Comparison of ENCODE assay signal across 1 cellular context in the genomic region with DNA sequence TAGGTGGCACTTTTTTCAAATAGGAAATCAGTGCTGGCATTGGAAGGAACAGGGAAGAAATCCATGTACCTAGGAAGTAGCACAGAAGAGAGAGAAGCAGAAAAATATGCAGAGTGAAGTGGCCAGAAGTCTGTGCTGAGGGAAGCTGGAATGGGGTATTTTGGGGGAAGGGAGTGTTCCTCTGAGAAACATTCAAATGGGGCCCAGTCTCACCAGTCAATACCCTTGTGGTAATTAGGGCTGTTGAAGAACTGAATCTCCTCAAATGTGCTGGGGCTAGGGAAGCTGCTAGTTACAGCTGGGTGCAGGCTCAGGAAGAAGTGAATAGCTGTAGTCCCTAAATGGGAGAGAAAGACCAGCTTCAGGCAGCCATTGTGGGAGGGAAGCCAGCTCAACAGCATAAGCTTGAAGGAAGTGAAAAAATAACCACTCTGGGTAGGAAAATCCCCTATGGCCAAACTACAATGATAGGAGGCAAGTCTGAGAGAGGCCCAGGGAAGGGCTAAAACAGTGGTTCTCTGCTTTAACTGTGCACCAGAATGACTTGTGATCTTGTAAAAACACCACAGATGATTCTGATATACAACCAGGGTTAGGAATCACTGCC.
TF ChIP-seq lines count a peak whose summit lies in the region.

No MANE protein-coding gene starts in this region.

TF ChIP-seq in GM12878, 131 proteins besides CTCF, POLR2A, EP300 and RAD21 (continues in another document):
- TF ChIP-seq NBN (IDR thresholded peaks at IDR 0.05) (0 out of 2 replicates have a peak, but pooled peaks have one; percentile 77), FOXM1 (IDR thresholded peaks at IDR 0.05; ENCODE audit: low read depth, low read length) (0 out of 2 replicates have a peak, but pooled peaks have one; percentile 14), EGR1 (IDR thresholded peaks at IDR 0.05; ENCODE audit: borderline replicate concordance in 1 of 2, low read depth in 2 of 2, low read length in 2 of 2) (no peak), CHD2 (IDR thresholded peaks at IDR 0.05; ENCODE audit: borderline replicate concordance, low read depth, low read length) (0 out of 2 replicates have a peak, but pooled peaks have one; percentile 51), IKZF2 (IDR thresholded peaks at IDR 0.05) (peak; percentile 57 to 68; a peak in 3 of 4 replicates), SP1 (IDR thresholded peaks at IDR 0.05; ENCODE audit: low read depth, low read length) (no peak), SUPT20H (IDR thresholded peaks at IDR 0.05; ENCODE audit: borderline replicate concordance, control insufficient read depth, low read depth, low read length) (no peak), MTA3 (IDR thresholded peaks at IDR 0.05; ENCODE audit: borderline replicate concordance, low read length) (no peak), EZH2 (IDR thresholded peaks at IDR 0.05; ENCODE audit: borderline replicate concordance, control insufficient read depth, low read depth, low read length) (no peak), TCF7 (IDR thresholded peaks at IDR 0.05; ENCODE audit: borderline replicate concordance) (no peak), GATAD2B (conservative IDR thresholded peaks at IDR 0.05; ENCODE audit: low read depth) (0 out of 2 replicates have a peak, but pooled peaks have one; percentile 27), WRNIP1 (IDR thresholded peaks at IDR 0.05; ENCODE audit: borderline replicate concordance, low read depth, low read length) (no peak), POLR2AphosphoS5 (IDR thresholded peaks at IDR 0.05; ENCODE audit: low read length) (peak; percentile 56), ZZZ3 (IDR thresholded peaks at IDR 0.05; ENCODE audit: control insufficient read depth, insufficient read length, low read depth) (no peak), TAF1 (IDR thresholded peaks at IDR 0.05; ENCODE audit: borderline replicate concordance, low read depth, low read length) (0 out of 2 replicates have a peak, but pooled peaks have one; percentile 37), BCL11A (IDR thresholded peaks at IDR 0.05; ENCODE audit: low read depth, low read length) (0 out of 2 replicates have a peak, but pooled peaks have one; percentile 13), SMAD5 (IDR thresholded peaks at IDR 0.05; ENCODE audit: low read depth) (peak; percentile 27; the same call in 1 of the 2 replicates), CBFB (IDR thresholded peaks at IDR 0.05; ENCODE audit: low read depth) (no peak), MXI1 (IDR thresholded peaks at IDR 0.05; ENCODE audit: low read depth, low read length) (peak; percentile 35; the same call in 1 of the 2 replicates), PAX8 (IDR thresholded peaks at IDR 0.05) (no peak), BACH1 (IDR thresholded peaks at IDR 0.05; ENCODE audit: borderline replicate concordance) (no peak), ELK1 (IDR thresholded peaks at IDR 0.05; ENCODE audit: low read depth, low read length) (no peak), IRF4 (IDR thresholded peaks at IDR 0.05; ENCODE audit: low read depth, low read length) (no peak), MEF2B (IDR thresholded peaks at IDR 0.05; ENCODE audit: partially characterized antibody, poor library complexity, severe bottlenecking) (peak; percentile 37), SPI1 (IDR thresholded peaks at IDR 0.05; ENCODE audit: borderline replicate concordance, insufficient read depth, low read depth, low read length) (peak; percentile 82), ESRRA (IDR thresholded peaks at IDR 0.05; ENCODE audit: low read length) (no peak), POLR2AphosphoS2 (IDR thresholded peaks at IDR 0.05; ENCODE audit: low read depth, low read length) (peak; percentile 52; the same call in 1 of the 2 replicates), HDGF (IDR thresholded peaks at IDR 0.05) (peak; percentile 60; the same call in 1 of the 2 replicates), ZNF622 (IDR thresholded peaks at IDR 0.05) (no peak), ATF2 (IDR thresholded peaks at IDR 0.05; ENCODE audit: low read length) (peak; percentile 52; the same call in 1 of the 2 replicates), CBX3 (IDR thresholded peaks at IDR 0.05; ENCODE audit: borderline replicate concordance, low read depth) (no peak), NFIC (IDR thresholded peaks at IDR 0.05; ENCODE audit: low read depth, low read length) (peak; percentile 53; the same call in 1 of the 2 replicates), YBX1 (IDR thresholded peaks at IDR 0.05) (no peak), NR2F1 (conservative IDR thresholded peaks at IDR 0.05) (no peak), ATF3 (IDR thresholded peaks at IDR 0.05; ENCODE audit: borderline replicate concordance, extremely low read depth, low read depth, low read length) (no peak)
- TF ChIP-seq, protein P1, sequence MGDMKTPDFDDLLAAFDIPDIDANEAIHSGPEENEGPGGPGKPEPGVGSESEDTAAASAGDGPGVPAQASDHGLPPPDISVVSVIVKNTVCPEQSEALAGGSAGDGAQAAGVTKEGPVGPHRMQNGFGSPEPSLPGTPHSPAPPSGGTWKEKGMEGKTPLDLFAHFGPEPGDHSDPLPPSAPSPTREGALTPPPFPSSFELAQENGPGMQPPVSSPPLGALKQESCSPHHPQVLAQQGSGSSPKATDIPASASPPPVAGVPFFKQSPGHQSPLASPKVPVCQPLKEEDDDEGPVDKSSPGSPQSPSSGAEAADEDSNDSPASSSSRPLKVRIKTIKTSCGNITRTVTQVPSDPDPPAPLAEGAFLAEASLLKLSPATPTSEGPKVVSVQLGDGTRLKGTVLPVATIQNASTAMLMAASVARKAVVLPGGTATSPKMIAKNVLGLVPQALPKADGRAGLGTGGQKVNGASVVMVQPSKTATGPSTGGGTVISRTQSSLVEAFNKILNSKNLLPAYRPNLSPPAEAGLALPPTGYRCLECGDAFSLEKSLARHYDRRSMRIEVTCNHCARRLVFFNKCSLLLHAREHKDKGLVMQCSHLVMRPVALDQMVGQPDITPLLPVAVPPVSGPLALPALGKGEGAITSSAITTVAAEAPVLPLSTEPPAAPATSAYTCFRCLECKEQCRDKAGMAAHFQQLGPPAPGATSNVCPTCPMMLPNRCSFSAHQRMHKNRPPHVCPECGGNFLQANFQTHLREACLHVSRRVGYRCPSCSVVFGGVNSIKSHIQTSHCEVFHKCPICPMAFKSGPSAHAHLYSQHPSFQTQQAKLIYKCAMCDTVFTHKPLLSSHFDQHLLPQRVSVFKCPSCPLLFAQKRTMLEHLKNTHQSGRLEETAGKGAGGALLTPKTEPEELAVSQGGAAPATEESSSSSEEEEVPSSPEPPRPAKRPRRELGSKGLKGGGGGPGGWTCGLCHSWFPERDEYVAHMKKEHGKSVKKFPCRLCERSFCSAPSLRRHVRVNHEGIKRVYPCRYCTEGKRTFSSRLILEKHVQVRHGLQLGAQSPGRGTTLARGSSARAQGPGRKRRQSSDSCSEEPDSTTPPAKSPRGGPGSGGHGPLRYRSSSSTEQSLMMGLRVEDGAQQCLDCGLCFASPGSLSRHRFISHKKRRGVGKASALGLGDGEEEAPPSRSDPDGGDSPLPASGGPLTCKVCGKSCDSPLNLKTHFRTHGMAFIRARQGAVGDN (IDR thresholded peaks at IDR 0.05): peak; percentile 94
- TF ChIP-seq, protein P2, sequence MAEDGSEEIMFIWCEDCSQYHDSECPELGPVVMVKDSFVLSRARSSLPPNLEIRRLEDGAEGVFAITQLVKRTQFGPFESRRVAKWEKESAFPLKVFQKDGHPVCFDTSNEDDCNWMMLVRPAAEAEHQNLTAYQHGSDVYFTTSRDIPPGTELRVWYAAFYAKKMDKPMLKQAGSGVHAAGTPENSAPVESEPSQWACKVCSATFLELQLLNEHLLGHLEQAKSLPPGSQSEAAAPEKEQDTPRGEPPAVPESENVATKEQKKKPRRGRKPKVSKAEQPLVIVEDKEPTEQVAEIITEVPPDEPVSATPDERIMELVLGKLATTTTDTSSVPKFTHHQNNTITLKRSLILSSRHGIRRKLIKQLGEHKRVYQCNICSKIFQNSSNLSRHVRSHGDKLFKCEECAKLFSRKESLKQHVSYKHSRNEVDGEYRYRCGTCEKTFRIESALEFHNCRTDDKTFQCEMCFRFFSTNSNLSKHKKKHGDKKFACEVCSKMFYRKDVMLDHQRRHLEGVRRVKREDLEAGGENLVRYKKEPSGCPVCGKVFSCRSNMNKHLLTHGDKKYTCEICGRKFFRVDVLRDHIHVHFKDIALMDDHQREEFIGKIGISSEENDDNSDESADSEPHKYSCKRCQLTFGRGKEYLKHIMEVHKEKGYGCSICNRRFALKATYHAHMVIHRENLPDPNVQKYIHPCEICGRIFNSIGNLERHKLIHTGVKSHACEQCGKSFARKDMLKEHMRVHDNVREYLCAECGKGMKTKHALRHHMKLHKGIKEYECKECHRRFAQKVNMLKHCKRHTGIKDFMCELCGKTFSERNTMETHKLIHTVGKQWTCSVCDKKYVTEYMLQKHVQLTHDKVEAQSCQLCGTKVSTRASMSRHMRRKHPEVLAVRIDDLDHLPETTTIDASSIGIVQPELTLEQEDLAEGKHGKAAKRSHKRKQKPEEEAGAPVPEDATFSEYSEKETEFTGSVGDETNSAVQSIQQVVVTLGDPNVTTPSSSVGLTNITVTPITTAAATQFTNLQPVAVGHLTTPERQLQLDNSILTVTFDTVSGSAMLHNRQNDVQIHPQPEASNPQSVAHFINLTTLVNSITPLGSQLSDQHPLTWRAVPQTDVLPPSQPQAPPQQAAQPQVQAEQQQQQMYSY (CRISPR knock-in tag; IDR thresholded peaks at IDR 0.05): no peak
- TF ChIP-seq, protein P3, sequence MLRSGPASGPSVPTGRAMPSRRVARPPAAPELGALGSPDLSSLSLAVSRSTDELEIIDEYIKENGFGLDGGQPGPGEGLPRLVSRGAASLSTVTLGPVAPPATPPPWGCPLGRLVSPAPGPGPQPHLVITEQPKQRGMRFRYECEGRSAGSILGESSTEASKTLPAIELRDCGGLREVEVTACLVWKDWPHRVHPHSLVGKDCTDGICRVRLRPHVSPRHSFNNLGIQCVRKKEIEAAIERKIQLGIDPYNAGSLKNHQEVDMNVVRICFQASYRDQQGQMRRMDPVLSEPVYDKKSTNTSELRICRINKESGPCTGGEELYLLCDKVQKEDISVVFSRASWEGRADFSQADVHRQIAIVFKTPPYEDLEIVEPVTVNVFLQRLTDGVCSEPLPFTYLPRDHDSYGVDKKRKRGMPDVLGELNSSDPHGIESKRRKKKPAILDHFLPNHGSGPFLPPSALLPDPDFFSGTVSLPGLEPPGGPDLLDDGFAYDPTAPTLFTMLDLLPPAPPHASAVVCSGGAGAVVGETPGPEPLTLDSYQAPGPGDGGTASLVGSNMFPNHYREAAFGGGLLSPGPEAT (IDR thresholded peaks at IDR 0.05; ENCODE audit: low read depth): peak; percentile 90
- TF ChIP-seq, protein P4, sequence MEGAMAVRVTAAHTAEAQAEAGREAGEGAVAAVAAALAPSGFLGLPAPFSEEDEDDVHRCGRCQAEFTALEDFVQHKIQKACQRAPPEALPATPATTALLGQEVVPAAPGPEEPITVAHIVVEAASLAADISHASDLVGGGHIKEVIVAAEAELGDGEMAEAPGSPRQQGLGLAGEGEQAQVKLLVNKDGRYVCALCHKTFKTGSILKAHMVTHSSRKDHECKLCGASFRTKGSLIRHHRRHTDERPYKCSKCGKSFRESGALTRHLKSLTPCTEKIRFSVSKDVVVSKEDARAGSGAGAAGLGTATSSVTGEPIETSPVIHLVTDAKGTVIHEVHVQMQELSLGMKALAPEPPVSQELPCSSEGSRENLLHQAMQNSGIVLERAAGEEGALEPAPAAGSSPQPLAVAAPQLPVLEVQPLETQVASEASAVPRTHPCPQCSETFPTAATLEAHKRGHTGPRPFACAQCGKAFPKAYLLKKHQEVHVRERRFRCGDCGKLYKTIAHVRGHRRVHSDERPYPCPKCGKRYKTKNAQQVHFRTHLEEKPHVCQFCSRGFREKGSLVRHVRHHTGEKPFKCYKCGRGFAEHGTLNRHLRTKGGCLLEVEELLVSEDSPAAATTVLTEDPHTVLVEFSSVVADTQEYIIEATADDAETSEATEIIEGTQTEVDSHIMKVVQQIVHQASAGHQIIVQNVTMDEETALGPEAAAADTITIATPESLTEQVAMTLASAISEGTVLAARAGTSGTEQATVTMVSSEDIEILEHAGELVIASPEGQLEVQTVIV (IDR thresholded peaks at IDR 0.05; ENCODE audit: borderline replicate concordance, partially characterized antibody): no peak
- TF ChIP-seq, protein P5, sequence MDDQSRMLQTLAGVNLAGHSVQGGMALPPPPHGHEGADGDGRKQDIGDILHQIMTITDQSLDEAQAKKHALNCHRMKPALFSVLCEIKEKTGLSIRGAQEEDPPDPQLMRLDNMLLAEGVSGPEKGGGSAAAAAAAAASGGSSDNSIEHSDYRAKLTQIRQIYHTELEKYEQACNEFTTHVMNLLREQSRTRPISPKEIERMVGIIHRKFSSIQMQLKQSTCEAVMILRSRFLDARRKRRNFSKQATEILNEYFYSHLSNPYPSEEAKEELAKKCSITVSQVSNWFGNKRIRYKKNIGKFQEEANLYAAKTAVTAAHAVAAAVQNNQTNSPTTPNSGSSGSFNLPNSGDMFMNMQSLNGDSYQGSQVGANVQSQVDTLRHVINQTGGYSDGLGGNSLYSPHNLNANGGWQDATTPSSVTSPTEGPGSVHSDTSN (IDR thresholded peaks at IDR 0.05; ENCODE audit: insufficient replicate concordance, low read depth, low read length): no peak
